In genomic region chr5:107672212-107673105, GRCh38 we compare ENCODE assay signal across 8 cellular contexts. TPM values are rescaled to one million over a fixed set of nuclear protein-coding genes. Genes with fewer than 3 reads are reported as not detected.
A peak's percentile ranks its signal among the peaks of the same experiment; 100 is the strongest.
DNase-seq lines count a peak whose midpoint lies in the region; ATAC-seq and TF ChIP-seq lines count a peak whose summit lies in the region.

No MANE protein-coding gene starts in this region.

- peak overlapping the region; percentile 75 for H3K9ac ChIP-seq in neural cell (ENCODE audit: low read length)

- peak overlapping the region; percentile 30 for H2AFZ ChIP-seq in neural cell (ENCODE audit: low read depth, low read length)

- H3K79me2 ChIP-seq in neural cell (replicated peaks; ENCODE audit: insufficient read depth, low read length) = peaks cover 40% of the 10 kb centered on the region

- H3K4me2 ChIP-seq in neural cell (ENCODE audit: low read length) = peak overlapping the region; percentile 93

- peaks cover 4% of the 10 kb centered on the region for H3K27me3 ChIP-seq in Caco-2 (replicated peaks; ENCODE audit: control insufficient read depth, insufficient read depth, low read length)
- no peaks in the 10 kb centered on the region for H3K27me3 ChIP-seq in neural cell (ENCODE audit: insufficient read depth, low read depth, low read length)

- H4K20me1 ChIP-seq in neural cell (ENCODE audit: insufficient read depth) = no peaks in the 10 kb centered on the region

- peak overlapping the region; percentile 50 for H3K27ac ChIP-seq in neural cell (ENCODE audit: low read length)

- peaks cover 11% of the 10 kb centered on the region for H3K4me1 Mint-ChIP-seq in Caco-2 (ENCODE audit: low read depth, unreplicated experiment)
- peaks cover 23% of the 10 kb centered on the region for H3K4me1 Mint-ChIP-seq in activated naive CD8-positive, alpha-beta T cell treated with anti-CD3 and anti-CD28 coated beads for 36 hours

- DNase-seq in Caco-2 = peak; percentile 79 to 91
- DNase-seq in NCI-H524 treated with DMSO at 0.1 percent for 48 hours (lab: John Stamatoyannopoulos, UW) = peak; percentile 90
- peak; percentile 20 for DNase-seq in activated naive CD8-positive, alpha-beta T cell treated with anti-CD3 and anti-CD28 coated beads for 36 hours
- peak; percentile 84 for DNase-seq in glomerular endothelial cell (ENCODE audit: extremely low read depth, low read depth, low spot score)
- DNase-seq in OCI-M2 (lab: John Stamatoyannopoulos, UW; ENCODE audit: unreplicated experiment) = no peak

- TF ChIP-seq CTCF in Caco-2 (IDR thresholded peaks at IDR 0.05; ENCODE audit: insufficient read depth in 1 of 2, low read depth in 1 of 2, low read length in 1 of 2, severe bottlenecking in 1 of 2, unreplicated experiment in 1 of 2) = no peak
- no peak for TF ChIP-seq CTCF in neural cell (IDR thresholded peaks at IDR 0.05; ENCODE audit: poor library complexity, severe bottlenecking)

- no peak for TF ChIP-seq EP300 in neural cell (conservative IDR thresholded peaks at IDR 0.05; ENCODE audit: poor library complexity, severe bottlenecking)

- H3K4me3 Mint-ChIP-seq in Caco-2 (ENCODE audit: unreplicated experiment) = peak overlapping the region; percentile 85
- peak overlapping the region; percentile 65 for H3K4me3 Mint-ChIP-seq in activated naive CD8-positive, alpha-beta T cell treated with anti-CD3 and anti-CD28 coated beads for 36 hours

- peaks cover 33% of the 10 kb centered on the region for H3K27me3 Mint-ChIP-seq in Caco-2 (ENCODE audit: insufficient read depth, unreplicated experiment)
- peaks cover 82% of the 10 kb centered on the region for H3K27me3 Mint-ChIP-seq in activated naive CD8-positive, alpha-beta T cell treated with anti-CD3 and anti-CD28 coated beads for 36 hours

- no peak overlapping the region for H3K27ac Mint-ChIP-seq in Caco-2 (ENCODE audit: unreplicated experiment)
- no peak overlapping the region for H3K27ac Mint-ChIP-seq in activated naive CD8-positive, alpha-beta T cell treated with anti-CD3 and anti-CD28 coated beads for 36 hours

- no TSS peak for BruUV-seq in Caco-2 (replicated peaks; lab: Mats Ljungman, UMichigan)

- POLR2A ChIA-PET in Caco-2 (lab: Charles Lee) = no interaction called here

- H3K9me3 ChIP-seq in Caco-2 (no peaks in the 10 kb centered on the region), neural cell (ENCODE audit: low read length) (no peaks in the 10 kb centered on the region)

- H3K36me3 Mint-ChIP-seq in Caco-2 (ENCODE audit: insufficient read depth, unreplicated experiment) = no peaks in the 10 kb centered on the region
- peaks cover 2% of the 10 kb centered on the region for H3K36me3 Mint-ChIP-seq in activated naive CD8-positive, alpha-beta T cell treated with anti-CD3 and anti-CD28 coated beads for 36 hours

- no peaks in the 10 kb centered on the region for H3K36me3 ChIP-seq in Caco-2 (ENCODE audit: control insufficient read depth, insufficient read depth, low read length)
- H3K36me3 ChIP-seq in neural cell (ENCODE audit: insufficient read depth, low read length) = no peaks in the 10 kb centered on the region

- no peaks in the 10 kb centered on the region for H3F3A ChIP-seq in neural cell (ENCODE audit: insufficient read depth, low read length, poor library complexity, severe bottlenecking)

- CTCF ChIA-PET in Caco-2 (lab: Charles Lee) = interaction anchor here (0.7 kb wide), 2 partner anchors 183 to 746 kb away, joined by 3 to 5 read pairs; no protein-coding TSS in a partner anchor

- H3K9me2 ChIP-seq in neural cell (ENCODE audit: insufficient read depth, low read length) = no peaks in the 10 kb centered on the region

- peak overlapping the region; percentile 44 for H3K4me3 ChIP-seq in Caco-2 (ENCODE audit: low read depth, low read length)
- H3K4me3 ChIP-seq in neural cell (ENCODE audit: low read length) = peak overlapping the region; percentile 80

- peak; percentile 44 for TF ChIP-seq RAD21 in neural cell (conservative IDR thresholded peaks at IDR 0.05)

- H3K4me1 ChIP-seq in Caco-2 = peaks cover 9% of the 10 kb centered on the region; the same call in 1 of the 2 replicates

- intact Hi-C loops in Caco-2 (cut with micrococcal nuclease; ENCODE audit: unreplicated experiment) = loop anchor here (1.0 to 10.0 kb wide), 10 partner anchors 65 to 728 kb away; no protein-coding TSS in a partner anchor

- ATAC-seq in HG02798 (IDR thresholded peaks at IDR 0.05; ENCODE audit: poor library complexity, unreplicated experiment) (peak; percentile 26), GM19035 (IDR thresholded peaks at IDR 0.05; ENCODE audit: unreplicated experiment) (no peak)

- H3K9me3 Mint-ChIP-seq in Caco-2 (ENCODE audit: unreplicated experiment) = no peaks in the 10 kb centered on the region
- no peaks in the 10 kb centered on the region for H3K9me3 Mint-ChIP-seq in activated naive CD8-positive, alpha-beta T cell treated with anti-CD3 and anti-CD28 coated beads for 36 hours

TF ChIP-seq in neural cell, 6 proteins besides CTCF, POLR2A, EP300 and RAD21:
- no peak for TF ChIP-seq REST (IDR thresholded peaks at IDR 0.05; ENCODE audit: borderline replicate concordance)
- TF ChIP-seq POLR2AphosphoS5 (IDR thresholded peaks at IDR 0.05) = peak; percentile 30
- peak; percentile 13 for TF ChIP-seq SMC3 (conservative IDR thresholded peaks at IDR 0.05; ENCODE audit: poor library complexity)
- TF ChIP-seq MXI1 (conservative IDR thresholded peaks at IDR 0.05; ENCODE audit: poor library complexity, severe bottlenecking) = peak; percentile 40

RNA-seq across cellular contexts. Expression of gene EFNA5, which starts 1.7 kb away (rescaled TPM):
- total RNA-seq in Caco-2 (2022) (1.5 and 1.6 TPM in 2 replicates), glomerular endothelial cell (9.1 and 15.6 TPM in 2 replicates)
- total RNA-seq in activated naive CD8-positive, alpha-beta T cell treated with anti-CD3 and anti-CD28 coated beads for 36 hours = not detected
- 4.2 and 4.6 TPM in 2 replicates for polyA plus RNA-seq in neural cell
- polyA minus RNA-seq in neural cell = 11.0 and 14.9 TPM in 2 replicates
